8 cellular contexts compared by ENCODE assay signal in genomic region chr13:36420437-36420891, GRCh38. TPM values are rescaled to one million over a fixed set of nuclear protein-coding genes. Genes with fewer than 3 reads are reported as not detected.
DNase-seq lines count a peak whose midpoint lies in the region; ATAC-seq and TF ChIP-seq lines count a peak whose summit lies in the region.

No MANE protein-coding gene starts in this region.

- H3K4me3 Mint-ChIP-seq in CD14-positive monocyte, result peak overlapping the region in 1 of 2 donors; percentile 42

- no peaks in the 10 kb centered on the region for H3K36me3 Mint-ChIP-seq in CD14-positive monocyte

- intact Hi-C loops in CD14-positive monocyte (cut with micrococcal nuclease) (loop anchor here (10.0 kb wide), 2 partner anchors 314 to 564 kb away; no protein-coding TSS in a partner anchor), right lobe of liver (cut with DNase I) (no loop called here)

- DNase-seq in CD14-positive monocyte (ENCODE audit: low spot score), result peak; percentile 63
- DNase-seq in NCI-H510A treated with DMSO at 0.1 percent for 48 hours (lab: John Stamatoyannopoulos, UW), result peak; percentile 67
- DNase-seq in activated CD4-positive, alpha-beta T cell treated with anti-CD3 and anti-CD28 coated beads for 24 hours (ENCODE audit: low read depth in 2 of 2), result peak; percentile 57 to 59
- peak; percentile 89 for DNase-seq in choroid plexus epithelial cell (ENCODE audit: low read depth)
- DNase-seq in right lobe of liver, result peak; percentile 51 to 74 (median 60)
- DNase-seq in stimulated activated CD8-positive, alpha-beta memory T cell treated with anti-CD3 and anti-CD28 coated beads, Interleukin-12 subunit alpha, Interleukin-12 subunit beta, amount 100 ng/mL, for 1 hour (ENCODE audit: low read depth), result peak; percentile 46

- H3K4me3 ChIP-seq in choroid plexus epithelial cell (ENCODE audit: low read depth, low read length) (no peak overlapping the region), right lobe of liver (no peak overlapping the region)

- H3K27ac ChIP-seq in right lobe of liver, result no peak overlapping the region

- 30% methylated on average over 6 of the region's 6 CpGs for WGBS in right lobe of liver (ENCODE audit: insufficient coverage, low coverage, low lambda C conversion rate, missing lambda C conversion rate)

- no peaks in the 10 kb centered on the region for H3K36me3 ChIP-seq in right lobe of liver

- peaks cover 0 to 5% (median 0%) of the 10 kb centered on the region in 7 donors for H3K9me3 Mint-ChIP-seq in CD14-positive monocyte

- ATAC-seq in GM19043 (IDR thresholded peaks at IDR 0.05; ENCODE audit: low read depth, unreplicated experiment) (peak; percentile 48), HG03342 (IDR thresholded peaks at IDR 0.05; ENCODE audit: unreplicated experiment) (peak; percentile 70), right lobe of liver (peak; percentile 90 to 95 (median 92))

- H3K27me3 Mint-ChIP-seq in CD14-positive monocyte (ENCODE audit: low read depth in 3 of 3), result peaks cover 0 to 1% (median 0%) of the 10 kb centered on the region in 3 donors

- TF ChIP-seq CTCF in CD14-positive monocyte (IDR thresholded peaks at IDR 0.05) (peak; percentile 93), choroid plexus epithelial cell (conservative IDR thresholded peaks at IDR 0.05; ENCODE audit: low read depth, low read length) (peak; percentile 95), right lobe of liver (IDR thresholded peaks at IDR 0.05) (peak; percentile 55 to 92 (median 88))

- no peak for TF ChIP-seq POLR2A in right lobe of liver (IDR thresholded peaks at IDR 0.05)

- H3K27me3 ChIP-seq in right lobe of liver, result no peaks in the 10 kb centered on the region

- peaks cover 37% of the 10 kb centered on the region for H3K4me1 Mint-ChIP-seq in CD14-positive monocyte

- no peaks in the 10 kb centered on the region for H3K4me1 ChIP-seq in right lobe of liver

- H3K27ac Mint-ChIP-seq in CD14-positive monocyte, result peak overlapping the region in 3 of 7 donors; percentile 55 to 80 (median 78)

- H3K9me3 ChIP-seq in right lobe of liver, result no peaks in the 10 kb centered on the region

RNA-seq across cellular contexts. Expression of gene CCNA1, which starts 11.8 kb away (rescaled TPM):
- not detected for polyA plus RNA-seq in CD14-positive monocyte
- under 1 TPM in 1 of 6 experiments, not detected in 5; 0.15 TPM for total RNA-seq in right lobe of liver

Comparison
In these comparisons a context has a peak if more than half of its experiments do, and no peak if none do; other contexts are left out.
1. intact Hi-C loops: an anchor here in CD14-positive monocyte (10.0 kb wide); none called in right lobe of liver.